1 cellular context compared by ENCODE assay signal in genomic region chr21:42407476-42407875, GRCh38.
TF ChIP-seq lines count a peak whose summit lies in the region.

No MANE protein-coding gene starts in this region.

TF ChIP-seq in WTC11, 78 proteins besides CTCF, POLR2A, EP300 and RAD21:
- TF ChIP-seq CDX4 (CRISPR knock-in tag; IDR thresholded peaks at IDR 0.05; ENCODE audit: borderline replicate concordance) (no peak), NFATC4 (CRISPR knock-in tag; IDR thresholded peaks at IDR 0.05) (no peak), ETV6 (CRISPR knock-in tag; IDR thresholded peaks at IDR 0.05) (no peak), CREB1 (CRISPR knock-in tag; IDR thresholded peaks at IDR 0.05) (no peak), MXD4 (CRISPR knock-in tag; IDR thresholded peaks at IDR 0.05; ENCODE audit: borderline replicate concordance) (no peak), TEAD4 (CRISPR knock-in tag; IDR thresholded peaks at IDR 0.05) (no peak), NFYB (CRISPR knock-in tag; conservative IDR thresholded peaks at IDR 0.05; ENCODE audit: low read depth) (no peak), ZNF532 (CRISPR knock-in tag; IDR thresholded peaks at IDR 0.05; ENCODE audit: borderline replicate concordance) (no peak), ZNF138 (CRISPR knock-in tag; conservative IDR thresholded peaks at IDR 0.05) (no peak), NFE2L1 (CRISPR knock-in tag; IDR thresholded peaks at IDR 0.05) (no peak), ATF2 (CRISPR knock-in tag; IDR thresholded peaks at IDR 0.05; ENCODE audit: borderline replicate concordance, low read depth) (no peak), USF1 (CRISPR knock-in tag; IDR thresholded peaks at IDR 0.05) (no peak), ZMAT4 (CRISPR knock-in tag; IDR thresholded peaks at IDR 0.05) (no peak), FOXJ3 (CRISPR knock-in tag; IDR thresholded peaks at IDR 0.05; ENCODE audit: borderline replicate concordance) (no peak)
